In the genomic region with DNA sequence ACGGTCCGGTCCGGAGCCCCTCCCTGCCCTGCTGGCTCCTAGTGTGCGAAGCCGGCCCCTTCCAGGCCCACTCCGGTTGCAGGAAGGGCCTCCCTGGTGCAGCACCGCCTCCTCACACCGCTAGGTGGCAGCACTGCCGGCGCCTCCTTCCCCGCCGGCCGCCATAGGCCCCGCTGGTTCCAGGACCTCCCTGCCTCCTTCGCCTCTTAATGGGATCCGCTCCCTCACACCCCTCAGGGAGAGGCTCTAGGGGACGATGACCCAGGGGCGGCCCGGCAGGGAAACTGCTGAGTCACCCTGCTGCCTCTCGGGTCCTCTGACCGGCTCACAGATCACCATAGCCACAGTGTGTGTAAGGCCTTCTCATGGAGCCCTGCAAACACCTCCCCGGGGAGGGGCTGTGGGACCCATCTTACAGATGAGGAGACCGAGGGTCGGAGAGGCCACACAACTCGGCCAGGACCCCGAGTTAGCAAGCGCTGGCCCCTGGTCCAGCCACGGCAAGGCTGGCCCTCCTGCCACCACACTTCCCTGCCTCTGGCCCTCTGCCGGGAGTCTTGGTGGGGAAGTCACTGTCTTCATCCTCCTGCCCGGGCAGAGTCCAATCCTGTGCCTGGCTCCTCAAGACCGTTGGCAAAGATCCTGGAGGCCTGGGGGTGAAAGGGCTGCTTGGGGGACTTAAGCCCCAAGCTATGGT, we compare ENCODE assay signal across 8 cellular contexts. TPM values are rescaled to one million over a fixed set of nuclear protein-coding genes. Genes with fewer than 3 reads are reported as not detected.
DNase-seq lines count a peak whose midpoint lies in the region; ATAC-seq, FAIRE-seq and TF ChIP-seq lines count a peak whose summit lies in the region.

No MANE protein-coding gene starts in this region.

- H3K79me2 ChIP-seq in Karpas-422 (ENCODE audit: low read length): no peaks in the 10 kb centered on the region

- peak overlapping the region; percentile 81; the same call in 1 of the 2 replicates for H2AFZ ChIP-seq in Karpas-422 (ENCODE audit: low read length)

- no peak overlapping the region for H3K4me2 ChIP-seq in Karpas-422 (ENCODE audit: low read depth, low read length, poor library complexity, severe bottlenecking)

- intact Hi-C loops in lower lobe of right lung (cut with DNase I): no loop called here

- no peak for TF ChIP-seq POLR2A in GM12892 (IDR thresholded peaks at IDR 0.05; ENCODE audit: low read depth, low read length)

- H3K4me1 ChIP-seq in Karpas-422 (ENCODE audit: low read length): peaks cover 9% of the 10 kb centered on the region
- peaks cover 12% of the 10 kb centered on the region for H3K4me1 ChIP-seq in lower lobe of right lung

- DNase-seq in GM12892 (ENCODE audit: insufficient read length) (peak; percentile 80), Karpas-422 (peak; percentile 82), lower lobe of right lung (peak; percentile 69), NCI-H128 (lab: John Stamatoyannopoulos, UW; ENCODE audit: unreplicated experiment) (no peak)
- peak; percentile 38 to 43 for DNase-seq in activated CD4-positive, alpha-beta T cell treated with anti-CD3 and anti-CD28 coated beads for 24 hours (ENCODE audit: low read depth in 2 of 2)
- peak; percentile 25 to 41 for DNase-seq in central memory CD8-positive, alpha-beta T cell (ENCODE audit: low spot score in 2 of 2)
- peak; percentile 37 for DNase-seq in stimulated activated CD8-positive, alpha-beta memory T cell treated with anti-CD3 and anti-CD28 coated beads, Interleukin-15, amount 100 ng/mL, for 1 hour (ENCODE audit: low read depth)

- no peak for ATAC-seq in central memory CD8-positive, alpha-beta T cell (replicated peaks; ENCODE audit: extremely low read depth, poor library complexity, severe bottlenecking)
- ATAC-seq in lower lobe of right lung (peak; percentile 84 to 85), HG03196 (IDR thresholded peaks at IDR 0.05; ENCODE audit: unreplicated experiment) (no peak)

- no peak overlapping the region for H3K27ac Mint-ChIP-seq in central memory CD8-positive, alpha-beta T cell (ENCODE audit: low read depth)

- H3K4me1 Mint-ChIP-seq in central memory CD8-positive, alpha-beta T cell: no peaks in the 10 kb centered on the region

- H3K4me3 ChIP-seq in Karpas-422 (ENCODE audit: low read length): no peak overlapping the region
- H3K4me3 ChIP-seq in lower lobe of right lung: peak overlapping the region; percentile 10

- H3K9me3 Mint-ChIP-seq in central memory CD8-positive, alpha-beta T cell: no peaks in the 10 kb centered on the region

- no peaks in the 10 kb centered on the region for H4K20me1 ChIP-seq in Karpas-422 (ENCODE audit: insufficient read depth, low read depth, low read length)

- H3K36me3 ChIP-seq in Karpas-422 (ENCODE audit: insufficient read depth, low read length) (no peaks in the 10 kb centered on the region), lower lobe of right lung (no peaks in the 10 kb centered on the region)

- FAIRE-seq in GM12892 (lab: Jason Lieb, UNC): no peak

- H3K9me2 ChIP-seq in Karpas-422 (replicated peaks; ENCODE audit: insufficient read depth, low read length): 0 out of 2 replicates have a peak, but pooled peaks cover 4% of the 10 kb centered on the region

- H3K9me3 ChIP-seq in Karpas-422 (ENCODE audit: low read length) (no peaks in the 10 kb centered on the region), lower lobe of right lung (no peaks in the 10 kb centered on the region)

- no peaks in the 10 kb centered on the region for H3K36me3 Mint-ChIP-seq in central memory CD8-positive, alpha-beta T cell (ENCODE audit: insufficient read depth)

- H3K27me3 Mint-ChIP-seq in central memory CD8-positive, alpha-beta T cell: peaks cover 18% of the 10 kb centered on the region

- H3K4me3 Mint-ChIP-seq in central memory CD8-positive, alpha-beta T cell: no peak overlapping the region

- H3K9ac ChIP-seq in Karpas-422 (ENCODE audit: low read length): no peak overlapping the region

- H3K27me3 ChIP-seq in Karpas-422 (ENCODE audit: low read length) (no peaks in the 10 kb centered on the region), lower lobe of right lung (ENCODE audit: low read depth) (peaks cover 67% of the 10 kb centered on the region)

- TF ChIP-seq CTCF in lower lobe of right lung (IDR thresholded peaks at IDR 0.05): peak; percentile 97

- no peak overlapping the region for H3K27ac ChIP-seq in Karpas-422 (ENCODE audit: low read length)
- H3K27ac ChIP-seq in lower lobe of right lung: no peak overlapping the region

RNA-seq across cellular contexts. Expression of gene AJAP1, which starts 1.6 kb away (rescaled TPM):
- polyA plus RNA-seq in GM12892 (2012; ENCODE audit: missing spikeins): not detected
- not detected in 2 replicates for total RNA-seq in Karpas-422 (2014; rRNA removed; shearing (Covaris generic); ENCODE audit: low replicate concordance)
- total RNA-seq in lower lobe of right lung: 0.77 TPM

Comparison
In these comparisons a context has a peak if more than half of its experiments do, and no peak if none do; other contexts are left out.
1. ATAC-seq: peak in lower lobe of right lung (2 of 2); none in central memory CD8-positive, alpha-beta T cell (single experiment) and HG03196 (single experiment).